22 cellular contexts compared by ENCODE assay signal in the genomic region with DNA sequence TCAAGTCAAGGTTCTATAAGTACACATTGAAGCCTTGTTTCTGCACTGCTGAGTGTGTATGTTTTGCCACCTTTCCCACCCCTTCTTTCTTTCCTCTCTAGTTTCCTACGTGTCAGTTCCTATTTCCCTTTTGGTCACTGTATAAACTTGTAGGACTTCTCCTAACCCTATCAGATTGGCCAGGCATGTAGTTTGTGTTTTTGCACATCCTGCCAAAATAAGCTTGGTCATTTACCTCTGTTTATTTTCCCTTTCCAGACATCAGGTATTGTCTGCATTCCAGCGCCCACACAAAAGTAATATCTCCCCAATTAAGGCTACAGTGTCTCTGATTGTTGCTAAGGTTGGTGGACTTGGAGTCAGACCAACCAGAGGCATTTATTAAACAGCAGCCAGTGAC.
DNase-seq lines count a peak whose midpoint lies in the region; ATAC-seq, FAIRE-seq and TF ChIP-seq lines count a peak whose summit lies in the region.
"Had no signal": no experiment of that assay in that cellular context is flagged by ENCODE, and none has a peak within 500 bp of the region (broad histone marks: within the 10 kb centered on the region; RNA-seq: fewer than 3 reads in every experiment).

No MANE protein-coding gene starts in this region.

- no peak overlapping the region for H3K27ac ChIP-seq in astrocyte (ENCODE audit: low read depth, low read length)
- H3K27ac ChIP-seq: GM23248, KMS-11, Peyer's patch, SJCRH30 had no signal

- H2AFZ ChIP-seq in astrocyte (ENCODE audit: low read depth, low read length), result no peak overlapping the region
- H2AFZ ChIP-seq: GM23248 had no signal

- DNase-seq in Daoy (ENCODE audit: low read depth) (peak; percentile 23), astrocyte (ENCODE audit: low read depth) (peak; percentile 41), endothelial cell (ENCODE audit: low spot score) (peak; percentile 13), progenitor cell of endocrine pancreas (ENCODE audit: low spot score, unreplicated experiment) (no peak), D341Med (ENCODE audit: low spot score) (no peak), NCI-H128 (lab: John Stamatoyannopoulos, UW; ENCODE audit: unreplicated experiment) (no peak)
- DNase-seq: CD4-positive, CD25-positive, alpha-beta regulatory T cell; DMS 273 treated with DMSO at 0.1 percent for 48 hours; DMS79 treated with DMSO at 0.1 percent for 48 hours; GM23248; HCEC 1CT; IMR-90; NCI-H1105 treated with DMSO at 0.1 percent for 48 hours; NCI-H1694; NCI-H446; NCI-H526; Peyer's patch; SJCRH30 had no signal

- no peak overlapping the region for H3K4me2 ChIP-seq in astrocyte (ENCODE audit: low read length)
- H3K4me2 ChIP-seq: KMS-11 had no signal

- no peak overlapping the region for H3K4me3 ChIP-seq in astrocyte (ENCODE audit: insufficient read depth, low read depth, low read length)
- H3K4me3 ChIP-seq: GM12878, GM23248, Peyer's patch, SJCRH30 had no signal

- H3K36me3 Mint-ChIP-seq in astrocyte (ENCODE audit: low read depth, unreplicated experiment) (no peaks in the 10 kb centered on the region), endothelial cell (ENCODE audit: low read depth, unreplicated experiment) (peaks cover 8% of the 10 kb centered on the region), progenitor cell of endocrine pancreas (ENCODE audit: insufficient read depth) (no peaks in the 10 kb centered on the region)
- H3K36me3 Mint-ChIP-seq: CD4-positive, CD25-positive, alpha-beta regulatory T cell had no signal

- no peak overlapping the region for H3K9ac ChIP-seq in astrocyte (ENCODE audit: low read length)
- H3K9ac ChIP-seq: GM23248, KMS-11 had no signal

- no peaks in the 10 kb centered on the region for H3K36me3 ChIP-seq in astrocyte (ENCODE audit: insufficient read depth, low read length)
- H3K36me3 ChIP-seq: Peyer's patch, SJCRH30 had no signal

- H3K4me3 Mint-ChIP-seq in astrocyte (ENCODE audit: unreplicated experiment) (no peak overlapping the region), endothelial cell (ENCODE audit: unreplicated experiment) (no peak overlapping the region), progenitor cell of endocrine pancreas (ENCODE audit: low read depth) (no peak overlapping the region)
- H3K4me3 Mint-ChIP-seq: CD4-positive, CD25-positive, alpha-beta regulatory T cell had no signal

- no peaks in the 10 kb centered on the region for H4K20me1 ChIP-seq in astrocyte (ENCODE audit: insufficient read depth, low read length)

- H3K27me3 Mint-ChIP-seq in astrocyte (ENCODE audit: low read depth, unreplicated experiment) (peaks cover 8% of the 10 kb centered on the region), endothelial cell (ENCODE audit: unreplicated experiment) (peaks cover 3% of the 10 kb centered on the region), progenitor cell of endocrine pancreas (peaks cover 4% of the 10 kb centered on the region)
- H3K27me3 Mint-ChIP-seq: CD4-positive, CD25-positive, alpha-beta regulatory T cell had no signal

- no peak for ATAC-seq in HG03378 (IDR thresholded peaks at IDR 0.05; ENCODE audit: unreplicated experiment)
- ATAC-seq: GM12878 had no signal

- H3K4me1 ChIP-seq in astrocyte (ENCODE audit: insufficient read depth, low read length), result no peaks in the 10 kb centered on the region
- H3K4me1 ChIP-seq: Peyer's patch had no signal

- H3K9me3 Mint-ChIP-seq in astrocyte (ENCODE audit: unreplicated experiment) (peaks cover 2% of the 10 kb centered on the region), endothelial cell (ENCODE audit: unreplicated experiment) (no peaks in the 10 kb centered on the region), progenitor cell of endocrine pancreas (ENCODE audit: low read depth) (peaks cover 13% of the 10 kb centered on the region)

- TF ChIP-seq CTCF in astrocyte (IDR thresholded peaks at IDR 0.05; ENCODE audit: insufficient read depth, low read depth, low read length) (no peak), endothelial cell (IDR thresholded peaks at IDR 0.05; ENCODE audit: unreplicated experiment) (no peak), progenitor cell of endocrine pancreas (IDR thresholded peaks at IDR 0.05; ENCODE audit: unreplicated experiment) (no peak)

- no peak overlapping the region for H3K27ac Mint-ChIP-seq in astrocyte (ENCODE audit: unreplicated experiment)
- peak overlapping the region; percentile 97 for H3K27ac Mint-ChIP-seq in endothelial cell (ENCODE audit: unreplicated experiment)
- H3K27ac Mint-ChIP-seq in progenitor cell of endocrine pancreas, result peak overlapping the region; percentile 15
- H3K27ac Mint-ChIP-seq: CD4-positive, CD25-positive, alpha-beta regulatory T cell had no signal

- no peak for FAIRE-seq in astrocyte (lab: Jason Lieb, UNC)
- FAIRE-seq: GM12878, HTR-8/SVneo had no signal

- no peaks in the 10 kb centered on the region for H3K79me2 ChIP-seq in astrocyte (ENCODE audit: insufficient read depth, low read length)

- peaks cover 5% of the 10 kb centered on the region for H3K27me3 ChIP-seq in astrocyte (ENCODE audit: insufficient read depth, low read length)
- H3K27me3 ChIP-seq: Peyer's patch, SJCRH30 had no signal

- peaks cover 2% of the 10 kb centered on the region for H3K9me3 ChIP-seq in astrocyte (ENCODE audit: insufficient read depth, low read depth, low read length)
- H3K9me3 ChIP-seq: Peyer's patch had no signal

- H3K4me1 Mint-ChIP-seq in astrocyte (ENCODE audit: low read depth, unreplicated experiment) (peaks cover 5% of the 10 kb centered on the region), endothelial cell (ENCODE audit: unreplicated experiment) (peaks cover 52% of the 10 kb centered on the region), progenitor cell of endocrine pancreas (ENCODE audit: low read depth) (peaks cover 13% of the 10 kb centered on the region)
- H3K4me1 Mint-ChIP-seq: CD4-positive, CD25-positive, alpha-beta regulatory T cell had no signal

Comparison
In these comparisons a context has a peak if more than half of its experiments do, and no peak if none do; other contexts are left out.
1. DNase-seq: peak in Daoy (single experiment), astrocyte (single experiment) and endothelial cell (single experiment); none in progenitor cell of endocrine pancreas (single experiment), D341Med (single experiment) and NCI-H128 (single experiment).